In the genomic region with DNA sequence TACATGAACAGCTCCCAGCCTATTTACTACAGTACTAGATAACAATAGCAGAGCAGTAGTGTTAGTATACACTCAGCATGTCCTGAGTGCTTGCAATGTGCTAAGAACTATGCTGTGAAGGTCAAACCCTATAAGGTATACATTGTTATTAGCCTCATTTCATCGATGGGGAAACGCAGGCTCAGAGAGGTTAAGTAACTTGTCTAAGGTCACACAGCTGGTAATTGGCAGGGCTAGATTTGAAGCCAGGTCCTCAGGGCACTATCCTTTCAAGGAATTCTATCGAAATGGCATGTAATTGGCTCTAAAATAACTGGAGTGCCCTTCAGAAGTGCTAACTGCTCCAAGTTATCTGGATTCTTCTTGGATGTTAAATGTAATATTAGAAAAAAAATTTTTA, we compare ENCODE assay signal across 23 cellular contexts.
DNase-seq lines count a peak whose midpoint lies in the region; ATAC-seq, FAIRE-seq and TF ChIP-seq lines count a peak whose summit lies in the region.
"Had no signal": no experiment of that assay in that cellular context is flagged by ENCODE, and none has a peak within 500 bp of the region (broad histone marks: within the 10 kb centered on the region; RNA-seq: fewer than 3 reads in every experiment).

No MANE protein-coding gene starts in this region.

- no peak overlapping the region for H3K56ac ChIP-seq in H1 (replicated peaks; ENCODE audit: insufficient read length, low read depth, low read length)

- H2BK5ac ChIP-seq in H1 (ENCODE audit: low read depth, low read length), result no peak overlapping the region

- FAIRE-seq in A549 (lab: Jason Lieb, UNC) (peak; percentile 79), H1 (lab: Jason Lieb, UNC) (no peak), GM12892 (lab: Jason Lieb, UNC) (no peak)
- FAIRE-seq: D721Med, GM12891 had no signal

- no peak overlapping the region for H3K4me3 ChIP-seq in A549
- no peak overlapping the region for H3K4me3 ChIP-seq in SK-N-MC
- no peak overlapping the region for H3K4me3 ChIP-seq in H1 (ENCODE audit: extremely low read depth in 1 of 4, insufficient read depth in 2 of 4, low read depth in 3 of 4, low read length in 4 of 4)
- H3K4me3 ChIP-seq in spleen, result no peak overlapping the region
- H3K4me3 ChIP-seq: BLaER1 treated with 17β-estradiol and CSF1 and Interleukin-3, amounts not matched to agents 10 nM and 100 nM had no signal

- no peaks in the 10 kb centered on the region for H3K79me2 ChIP-seq in H1 (ENCODE audit: control insufficient read depth in 1 of 2, insufficient read depth in 2 of 2, low read length in 2 of 2)

- H3K27ac Mint-ChIP-seq in osteocyte (ENCODE audit: unreplicated experiment), result no peak overlapping the region
- H3K27ac Mint-ChIP-seq: CD14-positive monocyte; CD4-positive, alpha-beta T cell; CD8-positive, alpha-beta memory T cell had no signal

- H2AFZ ChIP-seq in H1 (ENCODE audit: low read length), result no peak overlapping the region

- H4K5ac ChIP-seq in H1 (ENCODE audit: insufficient read length, low read depth, low read length), result no peak overlapping the region

- TF ChIP-seq CTCF in A549 (IDR thresholded peaks at IDR 0.05), result no peak
- no peak for TF ChIP-seq CTCF in H1 (IDR thresholded peaks at IDR 0.05; ENCODE audit: control extremely low read depth in 1 of 3, insufficient read depth in 1 of 3, low read depth in 1 of 3, low read length in 3 of 3)
- no peak for TF ChIP-seq CTCF in osteocyte (IDR thresholded peaks at IDR 0.05)
- no peak for TF ChIP-seq CTCF in spleen (IDR thresholded peaks at IDR 0.05 in 8 of 11, conservative IDR thresholded peaks at IDR 0.05 in 3 of 11)

- H3K27me3 ChIP-seq in H1 (replicated peaks in 1 of 4; ENCODE audit: control insufficient read depth in 3 of 4, extremely low read depth in 1 of 4, insufficient read depth in 3 of 4, low read length in 3 of 4) (no peaks in the 10 kb centered on the region), spleen (replicated peaks in 1 of 7) (peaks cover 0 to 58% (median 6%) of the 10 kb centered on the region in 7 donors)
- H3K27me3 ChIP-seq: BE2C had no signal

- 0 out of 2 replicates have a peak overlapping the region, but pooled peaks have one; percentile 81 for H2BK15ac ChIP-seq in H1 (ENCODE audit: low read length)

- CTCF ChIA-PET in A549 (lab: Yijun Ruan, JAX) (interaction anchor here (0.7 to 15.9 kb wide), 28 partner anchors 10 to 1906 kb away, joined by 3 to 298 read pairs (median 4); no protein-coding TSS in a partner anchor), H1 (lab: Charles Lee; ENCODE audit: partially characterized antibody) (interaction anchor here (0.7 to 8.4 kb wide), 18 partner anchors 11 to 1215 kb away, joined by 3 to 94 read pairs (median 4); no protein-coding TSS in a partner anchor)

- ATAC-seq in A549, result no peak

- H3K4ac ChIP-seq in H1 (replicated peaks; ENCODE audit: insufficient read length, low read depth, low read length), result no peak overlapping the region

- H3K14ac ChIP-seq in H1 (ENCODE audit: insufficient read length), result no peak overlapping the region

- no peaks in the 10 kb centered on the region for H3K9me3 Mint-ChIP-seq in osteocyte (ENCODE audit: unreplicated experiment)
- H3K9me3 Mint-ChIP-seq: CD14-positive monocyte; CD4-positive, alpha-beta T cell had no signal

- H4K8ac ChIP-seq in H1 (ENCODE audit: extremely low read depth, insufficient read depth, low read length), result no peak overlapping the region

- H3K9ac ChIP-seq in SK-N-MC (ENCODE audit: insufficient read length) (no peak overlapping the region), H1 (replicated peaks in 1 of 4; ENCODE audit: extremely low read depth in 1 of 4, low read depth in 3 of 4, low read length in 3 of 4) (no peak overlapping the region)
- H3K9ac ChIP-seq: BLaER1 treated with 17β-estradiol and CSF1 and Interleukin-3, amounts not matched to agents 10 nM and 100 nM had no signal

- H4K91ac ChIP-seq in H1 (replicated peaks; ENCODE audit: insufficient read length, low read length), result no peak overlapping the region

- H3K4me1 Mint-ChIP-seq in osteocyte (ENCODE audit: unreplicated experiment), result no peaks in the 10 kb centered on the region
- H3K4me1 Mint-ChIP-seq: CD14-positive monocyte; CD8-positive, alpha-beta memory T cell had no signal

- WGBS in A549 (ENCODE audit: missing lambda C conversion rate), result 4% methylated on average over 3 of the region's 3 CpGs
- WGBS in H1 (ENCODE audit: extremely low coverage in 1 of 2, insufficient coverage in 1 of 2, insufficient read length in 1 of 2, insufficient replicate concordance in 2 of 2, low coverage in 1 of 2, low lambda C conversion rate in 2 of 2, missing lambda C conversion rate in 1 of 2), 2 experiments, result 91% methylated on average over 3 of the region's 3 CpGs; no CpG with 5 or more reads in 1 of the 2 experiments
- WGBS in spleen, 5 donors, result 65 to 78% (median 75%) methylated on average over 3 of the region's 3 CpGs

- no peak overlapping the region for H2BK12ac ChIP-seq in H1 (ENCODE audit: low read depth, low read length)

- H3K4me2 ChIP-seq in A549 (no peak overlapping the region), H1 (ENCODE audit: insufficient read depth in 1 of 2, low read depth in 2 of 2, low read length in 2 of 2) (no peak overlapping the region)

- H3K36me3 ChIP-seq in SK-N-MC (ENCODE audit: insufficient read depth, low read length) (no peaks in the 10 kb centered on the region), H1 (ENCODE audit: control insufficient read depth in 2 of 4, insufficient read depth in 4 of 4, low read length in 3 of 4) (no peaks in the 10 kb centered on the region), spleen (no peaks in the 10 kb centered on the region)
- H3K36me3 ChIP-seq: BE2C; BLaER1 treated with 17β-estradiol and CSF1 and Interleukin-3, amounts not matched to agents 10 nM and 100 nM had no signal

- H3K27ac ChIP-seq in A549 (no peak overlapping the region), SK-N-MC (peak overlapping the region; percentile 52), H1 (ENCODE audit: low read depth, low read length) (no peak overlapping the region), spleen (no peak overlapping the region)
- H3K27ac ChIP-seq: BLaER1 treated with 17β-estradiol and CSF1 and Interleukin-3, amounts not matched to agents 10 nM and 100 nM had no signal

- H3K18ac ChIP-seq in H1 (ENCODE audit: extremely low read depth, low read length), result no peak overlapping the region

- TF ChIP-seq EP300 in A549 (IDR thresholded peaks at IDR 0.05), result no peak
- no peak for TF ChIP-seq EP300 in H1 (IDR thresholded peaks at IDR 0.05; ENCODE audit: borderline replicate concordance in 1 of 2, low read depth in 2 of 2, low read length in 2 of 2)

- H3K27me3 Mint-ChIP-seq in osteocyte (ENCODE audit: unreplicated experiment), result peaks cover 4% of the 10 kb centered on the region

- H2AK5ac ChIP-seq in H1 (ENCODE audit: low read depth, low read length), result no peak overlapping the region

- DNase-seq in A549 (ENCODE audit: low read depth in 1 of 2, low spot score in 1 of 2) (no peak), SK-N-MC (ENCODE audit: low read depth, low spot score) (no peak), H1 (ENCODE audit: low read depth in 1 of 2, low spot score in 2 of 2) (no peak), osteocyte (ENCODE audit: extremely low spot score, unreplicated experiment) (peak; percentile 21), spleen (no peak), amniotic stem cell (lab: John Stamatoyannopoulos, UW) (no peak), GM12892 (ENCODE audit: insufficient read length) (no peak)
- DNase-seq: 8988T; AML-193; BE2C; CD4-positive, alpha-beta T cell; CD8-positive, alpha-beta memory T cell; DMS 273 treated with DMSO at 0.1 percent for 48 hours; DMS79; EL; GF-D8; GOT3; H7; HCEC 1CT had no signal

- intact Hi-C loops in spleen (cut with DNase I; ENCODE audit: low total_unique reads), result loop anchor here (5.0 kb wide), 1 partner anchor 1560 kb away; no protein-coding TSS in a partner anchor

- no peak for TF ChIP-seq POLR2A in A549 (IDR thresholded peaks at IDR 0.05; ENCODE audit: low read length)
- TF ChIP-seq POLR2A in H1 (IDR thresholded peaks at IDR 0.05; ENCODE audit: control extremely low read depth in 1 of 2, low read depth in 2 of 2, low read length in 2 of 2), result no peak
- no peak for TF ChIP-seq POLR2A in spleen (IDR thresholded peaks at IDR 0.05)
- TF ChIP-seq POLR2A in GM12892 (IDR thresholded peaks at IDR 0.05; ENCODE audit: low read depth, low read length), result no peak

- no peaks in the 10 kb centered on the region for H4K20me1 ChIP-seq in H1 (replicated peaks in 1 of 2; ENCODE audit: control insufficient read depth in 1 of 2, insufficient read depth in 2 of 2, low read length in 2 of 2)

- H2BK120ac ChIP-seq in H1 (replicated peaks; ENCODE audit: low read depth, low read length), result no peak overlapping the region

- no peaks in the 10 kb centered on the region for H3K9me3 ChIP-seq in A549
- H3K9me3 ChIP-seq in SK-N-MC (ENCODE audit: low read depth, low read length), result no peaks in the 10 kb centered on the region
- no peaks in the 10 kb centered on the region for H3K9me3 ChIP-seq in H1 (ENCODE audit: insufficient read depth in 2 of 2, low read depth in 1 of 2, low read length in 1 of 2)
- H3K9me3 ChIP-seq in spleen, result no peaks in the 10 kb centered on the region
- H3K9me3 ChIP-seq: BE2C; BLaER1 treated with 17β-estradiol and CSF1 and Interleukin-3, amounts not matched to agents 10 nM and 100 nM had no signal

- no peaks in the 10 kb centered on the region for H3K79me1 ChIP-seq in H1 (ENCODE audit: low read depth, low read length)

- peaks cover 8% of the 10 kb centered on the region; the same call in 1 of the 3 replicates for H3K4me1 ChIP-seq in A549
- H3K4me1 ChIP-seq in H1 (replicated peaks in 1 of 4; ENCODE audit: control insufficient read depth in 3 of 4, insufficient read depth in 4 of 4, low read length in 3 of 4), result peaks cover 0 to 6% (median 2%) of the 10 kb centered on the region in 4 experiments; a peak in 2 of 7 replicates
- H3K4me1 ChIP-seq in spleen, result peaks cover 0 to 12% (median 0%) of the 10 kb centered on the region in 6 donors
- H3K4me1 ChIP-seq: BE2C had no signal

- H3K36me3 Mint-ChIP-seq in osteocyte (ENCODE audit: unreplicated experiment), result no peaks in the 10 kb centered on the region
- H3K36me3 Mint-ChIP-seq: CD14-positive monocyte; CD8-positive, alpha-beta memory T cell had no signal

- no peak overlapping the region for H3K23ac ChIP-seq in H1 (ENCODE audit: insufficient read length)

- H3K23me2 ChIP-seq in H1 (ENCODE audit: low read depth, low read length), result no peaks in the 10 kb centered on the region

- TF ChIP-seq RAD21 in A549 (conservative IDR thresholded peaks at IDR 0.05 in 1 of 2, IDR thresholded peaks at IDR 0.05 in 1 of 2) (no peak), H1 (IDR thresholded peaks at IDR 0.05 in 1 of 2, conservative IDR thresholded peaks at IDR 0.05 in 1 of 2; ENCODE audit: low read depth in 2 of 2, low read length in 2 of 2) (no peak)

- no peak overlapping the region for H2BK20ac ChIP-seq in H1 (ENCODE audit: low read length)

- POLR2A ChIA-PET in A549 (lab: Yijun Ruan, JAX), result interaction anchor here (1.2 kb wide), 1 partner anchor 1737 kb away, joined by 4 read pairs; a partner anchor contains a TSS
- POLR2A ChIA-PET in H1 (lab: Charles Lee; ENCODE audit: partially characterized antibody), result no interaction called here

- H3K4me3 Mint-ChIP-seq in osteocyte (ENCODE audit: unreplicated experiment), result no peak overlapping the region
- H3K4me3 Mint-ChIP-seq: CD14-positive monocyte; CD4-positive, alpha-beta T cell; CD8-positive, alpha-beta memory T cell had no signal

TF ChIP-seq in H1, 55 proteins besides CTCF, POLR2A, EP300 and RAD21 (continues in another document):
- TF ChIP-seq ZNF274 (IDR thresholded peaks at IDR 0.05; ENCODE audit: borderline replicate concordance, extremely low read depth, low read length) (no peak), YY1 (IDR thresholded peaks at IDR 0.05; ENCODE audit: low read depth, low read length) (no peak)
